8 cellular contexts compared by ENCODE assay signal in the genomic region with DNA sequence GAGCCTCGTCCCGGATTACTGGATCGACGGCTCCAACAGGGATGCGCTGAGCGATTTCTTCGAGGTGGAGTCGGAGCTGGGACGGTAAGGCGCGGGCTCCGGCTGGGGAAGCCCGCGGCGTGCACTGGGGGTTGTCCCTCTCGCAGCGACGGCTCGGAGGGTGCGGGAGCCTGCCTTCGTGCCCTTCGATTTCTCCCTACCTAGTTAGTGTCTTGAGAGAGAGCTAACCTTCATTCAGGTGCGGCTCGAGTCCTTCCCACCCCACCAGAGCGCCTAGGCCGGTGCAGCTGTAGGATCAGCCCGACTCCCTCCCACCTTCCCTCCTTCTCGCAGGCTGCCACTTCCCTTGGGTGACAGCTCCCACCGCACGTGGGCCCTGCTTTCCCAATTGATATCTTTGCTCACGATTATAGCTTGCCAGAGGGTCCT. TPM values are rescaled to one million over a fixed set of nuclear protein-coding genes. Genes with fewer than 3 reads are reported as not detected.
DNase-seq lines count a peak whose midpoint lies in the region; ATAC-seq and TF ChIP-seq lines count a peak whose summit lies in the region.

No MANE protein-coding gene starts in this region.

- no peaks in the 10 kb centered on the region for H3K9me3 ChIP-seq in HAP-1

- peaks cover 28 to 51% of the 10 kb centered on the region in 2 donors for H3K4me1 Mint-ChIP-seq in effector memory CD8-positive, alpha-beta T cell (ENCODE audit: low read depth in 2 of 2)

- TF ChIP-seq CTCF in omental fat pad (IDR thresholded peaks at IDR 0.05): no peak

- no peaks in the 10 kb centered on the region for H3K36me3 ChIP-seq in HAP-1 (replicated peaks)

- DNase-seq in NCI-H524 (lab: John Stamatoyannopoulos, UW): peak; percentile 10 to 66
- DNase-seq in NCI-H524 treated with DMSO at 0.1 percent for 48 hours (lab: John Stamatoyannopoulos, UW): no peak
- DNase-seq in HAP-1 (ENCODE audit: low spot score in 2 of 2): no peak
- DNase-seq in NCI-H69 (lab: John Stamatoyannopoulos, UW): peak; percentile 93
- no peak for DNase-seq in effector memory CD8-positive, alpha-beta T cell
- DNase-seq in omental fat pad (ENCODE audit: low spot score): no peak
- no peak for DNase-seq in glomerular visceral epithelial cell (ENCODE audit: extremely low spot score)
- DNase-seq in NOMO-1 treated with DMSO at 0.1 percent for 48 hours (lab: John Stamatoyannopoulos, UW; ENCODE audit: unreplicated experiment): no peak

- peaks cover 6% of the 10 kb centered on the region; the same call in 1 of the 2 replicates for H3K4me1 ChIP-seq in HAP-1

- H3K27ac Mint-ChIP-seq in effector memory CD8-positive, alpha-beta T cell: peak overlapping the region; percentile 90 to 94

- peak overlapping the region; percentile 69 for H3K4me3 ChIP-seq in HAP-1

- H3K27me3 Mint-ChIP-seq in effector memory CD8-positive, alpha-beta T cell: no peaks in the 10 kb centered on the region

- in situ Hi-C loops in HAP-1 (cut with MboI; ENCODE audit: low sequenced_read_pairs): no loop called here

- peak overlapping the region; percentile 94 to 96 for H3K4me3 Mint-ChIP-seq in effector memory CD8-positive, alpha-beta T cell

- ATAC-seq in effector memory CD8-positive, alpha-beta T cell (replicated peaks): peak; percentile 35
- peak; percentile 33 for ATAC-seq in omental fat pad (ENCODE audit: low FRiP score)

- peaks cover 11% of the 10 kb centered on the region for H3K36me3 Mint-ChIP-seq in effector memory CD8-positive, alpha-beta T cell (ENCODE audit: insufficient read depth)

- H3K27me3 ChIP-seq in HAP-1 (ENCODE audit: low read depth): no peaks in the 10 kb centered on the region

- no peaks in the 10 kb centered on the region for H3K9me3 Mint-ChIP-seq in effector memory CD8-positive, alpha-beta T cell

RNA-seq across cellular contexts. Expression of a gene that starts 0.4 kb away (rescaled TPM):
- total RNA-seq in omental fat pad: 1 to 10 TPM in 2 of 4 donors, under 1 TPM in 2; 0.44 to 3.8 (median 1.7) TPM

Comparison
In these comparisons a context has a peak if more than half of its experiments do, and no peak if none do; other contexts are left out.
1. DNase-seq: peak in NCI-H524 (2 of 2) and NCI-H69 (single experiment); none in NCI-H524 treated with DMSO at 0.1 percent for 48 hours (single experiment), HAP-1 (0 of 2), effector memory CD8-positive, alpha-beta T cell (0 of 3), omental fat pad (single experiment), glomerular visceral epithelial cell (single experiment) and NOMO-1 treated with DMSO at 0.1 percent for 48 hours (single experiment).